9 cellular contexts compared by ENCODE assay signal in the genomic region with DNA sequence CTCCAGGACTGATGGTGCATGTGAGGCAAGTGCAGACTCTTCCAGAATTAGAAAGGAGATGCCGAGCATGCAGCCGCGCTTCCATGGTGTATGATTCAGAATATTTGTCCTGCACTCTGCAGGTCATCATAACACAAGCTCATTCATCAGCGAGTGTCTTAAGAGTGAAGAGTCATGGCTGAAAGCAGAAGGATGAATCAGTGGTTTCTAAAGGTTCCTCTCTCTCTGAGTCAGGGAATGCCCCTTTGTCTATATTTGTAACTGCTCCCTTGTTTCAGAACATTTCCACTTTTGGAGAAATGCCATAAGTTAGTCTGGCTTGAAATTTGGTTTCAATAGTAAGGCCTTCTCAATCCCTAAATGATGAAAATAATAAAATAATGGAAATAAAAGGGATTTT. TPM values are rescaled to one million over a fixed set of nuclear protein-coding genes. Genes with fewer than 3 reads are reported as not detected.
DNase-seq lines count a peak whose midpoint lies in the region; ATAC-seq and TF ChIP-seq lines count a peak whose summit lies in the region.
"Had no signal": no experiment of that assay in that cellular context is flagged by ENCODE, and none has a peak within 500 bp of the region (broad histone marks: within the 10 kb centered on the region; RNA-seq: fewer than 3 reads in every experiment).

No MANE protein-coding gene starts in this region.

- no peak overlapping the region for H3K4me3 Mint-ChIP-seq in chondrocyte (ENCODE audit: unreplicated experiment)

- no peaks in the 10 kb centered on the region for H3K27me3 Mint-ChIP-seq in chondrocyte (ENCODE audit: low read depth)

- peak overlapping the region; percentile 86 for H3K27ac Mint-ChIP-seq in chondrocyte (ENCODE audit: unreplicated experiment)

- H3K4me1 Mint-ChIP-seq in chondrocyte (ENCODE audit: low read depth), result peaks cover 20% of the 10 kb centered on the region

- peaks cover 2% of the 10 kb centered on the region for H3K36me3 Mint-ChIP-seq in chondrocyte (ENCODE audit: low read depth)

- H3K9me3 Mint-ChIP-seq in chondrocyte (ENCODE audit: low read depth), result no peaks in the 10 kb centered on the region

- no peak for TF ChIP-seq CTCF in chondrocyte (IDR thresholded peaks at IDR 0.05)

- DNase-seq in COLO829 (ENCODE audit: low spot score), result peak; percentile 100
- no peak for DNase-seq in chondrocyte (ENCODE audit: low spot score)
- peak; percentile 94 for DNase-seq in stromal cell of bone marrow (ENCODE audit: low read depth)
- no peak for DNase-seq in NCI-H1436 treated with DMSO at 0.1 percent for 48 hours (lab: John Stamatoyannopoulos, UW)
- DNase-seq in stimulated activated CD4-positive, alpha-beta T cell treated with anti-CD3 and anti-CD28 coated beads, Interleukin-2, amount 100 ng/mL, for 24 hours, result no peak
- no peak for DNase-seq in activated T-cell treated with anti-CD3 and anti-CD28 coated beads for 4 hours
- DNase-seq: heart left ventricle had no signal

- ATAC-seq in GM21360 (IDR thresholded peaks at IDR 0.05; ENCODE audit: unreplicated experiment) (peak; percentile 96), HG03521 (IDR thresholded peaks at IDR 0.05; ENCODE audit: unreplicated experiment) (peak; percentile 79)

RNA-seq across cellular contexts. Expression of a gene that starts 52.3 kb away (rescaled TPM):
- 0.65 to 1.9 TPM (median 1.5 TPM) in 3 replicates for total RNA-seq in chondrocyte

Comparison
In these comparisons a context has a peak if more than half of its experiments do, and no peak if none do; other contexts are left out.
1. DNase-seq: peak in COLO829 (single experiment) and stromal cell of bone marrow (single experiment); none in chondrocyte (single experiment), NCI-H1436 treated with DMSO at 0.1 percent for 48 hours (single experiment), stimulated activated CD4-positive, alpha-beta T cell treated with anti-CD3 and anti-CD28 coated beads, Interleukin-2, amount 100 ng/mL, for 24 hours (0 of 2) and activated T-cell treated with anti-CD3 and anti-CD28 coated beads for 4 hours (single experiment).